17 cellular contexts compared by ENCODE assay signal in genomic region chr1:113630340-113631327, GRCh38.
"Had no signal": no experiment of that assay in that cellular context is flagged by ENCODE, and none has a peak within 500 bp of the region (broad histone marks: within the 10 kb centered on the region; RNA-seq: fewer than 3 reads in every experiment).

No MANE protein-coding gene starts in this region.

- ATAC-seq: activated CD8-positive, alpha-beta T cell treated with anti-CD3 and anti-CD28 coated beads for 36 hours; left cardiac atrium; natural killer cell; T-helper 17 cell had no signal

- H3K27ac Mint-ChIP-seq: activated CD8-positive, alpha-beta T cell treated with anti-CD3 and anti-CD28 coated beads for 36 hours; activated T-cell treated with anti-CD3 and anti-CD28 coated beads, Interleukin-2, amount 50 U/mL, for 24 hours; dendritic cell treated with granulocyte-macrophage colony-stimulating factor and Interleukin-4, amounts not matched to agents 40 ng/mL and 50 ng/mL, for 4 days; natural killer cell; T-helper 17 cell had no signal

- H3K4me3 ChIP-seq: cardiac muscle cell, esophagus squamous epithelium had no signal

- H3K4me1 Mint-ChIP-seq: natural killer cell, T-helper 17 cell had no signal

- H3K4me3 Mint-ChIP-seq: activated CD8-positive, alpha-beta T cell treated with anti-CD3 and anti-CD28 coated beads for 36 hours; activated T-cell treated with anti-CD3 and anti-CD28 coated beads, Interleukin-2, amount 50 U/mL, for 24 hours; dendritic cell treated with granulocyte-macrophage colony-stimulating factor and Interleukin-4, amounts not matched to agents 40 ng/mL and 50 ng/mL, for 4 days; natural killer cell; T-helper 17 cell had no signal

- H3K27me3 ChIP-seq: cardiac muscle cell, esophagus squamous epithelium, neutrophil had no signal

- DNase-seq: activated CD4-positive, alpha-beta T cell treated with anti-CD3 and anti-CD28 coated beads for 48 hours; activated CD8-positive, alpha-beta T cell treated with anti-CD3 and anti-CD28 coated beads for 36 hours; activated naive CD4-positive, alpha-beta T cell treated with anti-CD3 and anti-CD28 coated beads, Interleukin-2, amount 50 U/mL, for 16 hours; activated T-cell treated with anti-CD3 and anti-CD28 coated beads, Interleukin-2, amount 50 U/mL, for 24 hours; effector CD8-positive, alpha-beta T cell; esophagus squamous epithelium; left cardiac atrium; natural killer cell; stimulated activated CD4-positive, alpha-beta T cell treated with anti-CD3 and anti-CD28 coated beads, Interleukin-12 subunit alpha, Interleukin-12 subunit beta, amount 100 ng/mL, for 4 hours; stimulated activated CD4-positive, alpha-beta T cell treated with anti-CD3 and anti-CD28 coated beads, Interleukin-1b, Interleukin-23, amount 100 ng/mL, for 48 hours; stimulated activated CD8-positive, alpha-beta memory T cell treated with anti-CD3 and anti-CD28 coated beads, Interleukin-4, amount 100 ng/mL, for 48 hours; stimulated activated naive CD4-positive, alpha-beta T cell; T-helper 17 cell; WERI-Rb-1 had no signal

- H3K27me3 Mint-ChIP-seq: activated CD8-positive, alpha-beta T cell treated with anti-CD3 and anti-CD28 coated beads for 36 hours; activated T-cell treated with anti-CD3 and anti-CD28 coated beads, Interleukin-2, amount 50 U/mL, for 24 hours; dendritic cell treated with granulocyte-macrophage colony-stimulating factor and Interleukin-4, amounts not matched to agents 40 ng/mL and 50 ng/mL, for 4 days; T-helper 17 cell had no signal

- H3K36me3 ChIP-seq: cardiac muscle cell, neutrophil, WERI-Rb-1 had no signal
